In the genomic region with DNA sequence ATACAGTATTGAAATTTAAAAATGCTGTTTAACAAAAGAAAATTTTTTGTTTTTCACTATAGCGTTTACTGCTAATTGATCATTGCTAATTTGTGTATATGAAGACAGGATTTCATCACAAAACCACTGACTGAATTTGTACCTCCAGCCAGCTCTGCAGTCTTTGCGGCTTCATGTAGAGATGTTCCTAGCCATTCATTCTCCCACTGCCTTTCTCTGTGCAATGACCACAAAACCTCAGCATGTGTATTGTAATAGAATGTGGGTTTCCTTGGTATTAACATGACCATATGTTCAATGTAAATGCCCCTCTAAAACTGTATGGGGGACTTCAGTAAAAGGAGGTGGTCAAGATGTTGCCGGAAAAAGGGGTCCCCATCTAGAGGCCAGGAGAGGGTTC, we compare ENCODE assay signal across 18 cellular contexts.
"Had no signal": no experiment of that assay in that cellular context is flagged by ENCODE, and none has a peak within 500 bp of the region (broad histone marks: within the 10 kb centered on the region; RNA-seq: fewer than 3 reads in every experiment).

No MANE protein-coding gene starts in this region.

- H3K27me3 ChIP-seq: esophagus squamous epithelium, thyroid gland had no signal

- H2AFZ ChIP-seq: parathyroid adenoma had no signal

- H3K27ac ChIP-seq: esophagus squamous epithelium, left ventricle myocardium inferior, parathyroid adenoma, thyroid gland had no signal

- H3K9ac ChIP-seq: parathyroid adenoma had no signal

- H3K4me3 ChIP-seq: esophagus squamous epithelium, left ventricle myocardium inferior, thyroid gland had no signal

- FAIRE-seq: endothelial cell of umbilical vein, kidney had no signal

- H3K4me1 ChIP-seq: parathyroid adenoma had no signal

- DNase-seq: activated CD4-positive, CD25-positive, alpha-beta regulatory T cell treated with anti-CD3 and anti-CD28 coated beads, Interleukin-2, amount 50 U/mL, for 72 hours; activated effector memory CD4-positive, alpha-beta T cell treated with Interleukin-2 at 50 U/mL for 16 hours; activated naive CD4-positive, alpha-beta T cell treated with anti-CD3 and anti-CD28 coated beads, Interleukin-2, amount 50 U/mL, for 16 hours; activated T-cell treated with anti-CD3 and anti-CD28 coated beads, Interleukin-2, amount 50 U/mL, for 24 hours; amniotic stem cell; cortex of kidney; effector CD4-positive, alpha-beta T cell; esophagus squamous epithelium; hippocampal formation; kidney; left ventricle myocardium inferior; naive B cell; stimulated activated CD4-positive, alpha-beta T cell treated with anti-CD3 and anti-CD28 coated beads, Interleukin-12 subunit alpha, Interleukin-12 subunit beta, amount 100 ng/mL, for 4 hours; stimulated activated CD4-positive, alpha-beta T cell treated with anti-CD3 and anti-CD28 coated beads, Interleukin-2, amount 100 ng/mL, for 24 hours; T-helper 9 cell; thyroid gland had no signal

- H3K79me2 ChIP-seq: parathyroid adenoma had no signal

- H3K9me3 ChIP-seq: esophagus squamous epithelium, left ventricle myocardium inferior, thyroid gland had no signal

- H3K36me3 ChIP-seq: esophagus squamous epithelium, left ventricle myocardium inferior, thyroid gland had no signal
